In genomic region chr4:88216395-88216794, GRCh38 we compare ENCODE assay signal across 15 cellular contexts. TPM values are rescaled to one million over a fixed set of nuclear protein-coding genes. Genes with fewer than 3 reads are reported as not detected.
"Had no signal": no experiment of that assay in that cellular context is flagged by ENCODE, and none has a peak within 500 bp of the region (broad histone marks: within the 10 kb centered on the region; RNA-seq: fewer than 3 reads in every experiment).

No MANE protein-coding gene starts in this region.

- H3K4me3 Mint-ChIP-seq: activated naive CD4-positive, alpha-beta T cell treated with anti-CD3 and anti-CD28 coated beads, Interleukin-2, amount 10 ng/mL, durations not matched to agents 7 days and 5 days; activated T-cell treated with anti-CD3 and anti-CD28 coated beads, Interleukin-2, amount 50 U/mL, for 24 hours; memory B cell; natural killer cell had no signal

- H3K9me3 ChIP-seq: adrenal gland, left ventricle myocardium inferior, neutrophil, transverse colon had no signal

- H3K27ac Mint-ChIP-seq: activated naive CD4-positive, alpha-beta T cell treated with anti-CD3 and anti-CD28 coated beads, Interleukin-2, amount 10 ng/mL, durations not matched to agents 7 days and 5 days; activated T-cell treated with anti-CD3 and anti-CD28 coated beads, Interleukin-2, amount 50 U/mL, for 24 hours; memory B cell; natural killer cell had no signal

- H3K27me3 Mint-ChIP-seq: activated T-cell treated with anti-CD3 and anti-CD28 coated beads, Interleukin-2, amount 50 U/mL, for 24 hours had no signal

- H3K9me3 Mint-ChIP-seq: activated T-cell treated with anti-CD3 and anti-CD28 coated beads, Interleukin-2, amount 50 U/mL, for 24 hours; memory B cell; natural killer cell had no signal

- H3K4me3 ChIP-seq: adrenal gland, cardiac muscle cell, left ventricle myocardium inferior, transverse colon had no signal

- ATAC-seq: natural killer cell had no signal

- H3K27ac ChIP-seq: adrenal gland, cardiac muscle cell, left ventricle myocardium inferior, neutrophil, transverse colon had no signal

- H3K27me3 ChIP-seq: adrenal gland, cardiac muscle cell, transverse colon had no signal

- H3K36me3 ChIP-seq: adrenal gland, cardiac muscle cell, left ventricle myocardium inferior, neutrophil, transverse colon had no signal

- DNase-seq: activated CD4-positive, alpha-beta T cell treated with anti-CD3 and anti-CD28 coated beads, Interleukin-2, amount 50 U/mL, for 48 hours; activated CD4-positive, CD25-positive, alpha-beta regulatory T cell treated with anti-CD3 and anti-CD28 coated beads, Interleukin-2, amount 50 U/mL, for 72 hours; activated naive CD4-positive, alpha-beta T cell treated with anti-CD3 and anti-CD28 coated beads, Interleukin-2, amount 10 ng/mL, durations not matched to agents 7 days and 5 days; activated T-cell treated with anti-CD3 and anti-CD28 coated beads, Interleukin-2, amount 50 U/mL, for 24 hours; adrenal gland; islet precursor cell; left ventricle myocardium inferior; natural killer cell; stimulated activated CD4-positive, alpha-beta T cell treated with anti-CD3 and anti-CD28 coated beads, Interleukin-15, amount 100 ng/mL, for 24 hours; stimulated activated CD4-positive, alpha-beta T cell treated with anti-CD3 and anti-CD28 coated beads, Interleukin-4, amount 100 ng/mL, for 1 hour; stimulated activated naive CD4-positive, alpha-beta T cell; transverse colon had no signal

- H3K36me3 Mint-ChIP-seq: memory B cell, natural killer cell had no signal

RNA-seq across cellular contexts. Expression of gene ABCG2, which starts 58.0 kb away (rescaled TPM):
- total RNA-seq: cardiac muscle cell had no signal
- polyA plus RNA-seq: cardiac muscle cell had no signal
